Comparison of ENCODE assay signal across 1 cellular context in genomic region chr20:64160118-64160517, GRCh38.
TF ChIP-seq lines count a peak whose summit lies in the region.

No MANE protein-coding gene starts in this region.

TF ChIP-seq in H1, 55 proteins besides CTCF, POLR2A, EP300 and RAD21 (continued from another document):
- TF ChIP-seq ATF3 (IDR thresholded peaks at IDR 0.05; ENCODE audit: insufficient read depth, low read depth, low read length) (no peak), FOSL1 (IDR thresholded peaks at IDR 0.05; ENCODE audit: insufficient read depth, low read depth, low read length) (no peak), SAP30 (IDR thresholded peaks at IDR 0.05; ENCODE audit: insufficient read depth, insufficient replicate concordance, low read length) (no peak), KDM4A (IDR thresholded peaks at IDR 0.05; ENCODE audit: low read depth, low read length, severe bottlenecking) (no peak), CTBP2 (IDR thresholded peaks at IDR 0.05; ENCODE audit: borderline replicate concordance, insufficient read depth, insufficient read length, low read length) (no peak), CBX5 (IDR thresholded peaks at IDR 0.05; ENCODE audit: low read depth, low read length) (no peak), SP2 (IDR thresholded peaks at IDR 0.05; ENCODE audit: low read length) (no peak), SIX5 (IDR thresholded peaks at IDR 0.05; ENCODE audit: low read depth, low read length) (no peak), BACH1 (IDR thresholded peaks at IDR 0.05; ENCODE audit: low read length) (no peak), CREB1 (IDR thresholded peaks at IDR 0.05) (no peak), TCF12 (IDR thresholded peaks at IDR 0.05; ENCODE audit: low read depth, low read length) (no peak), TAF1 (IDR thresholded peaks at IDR 0.05; ENCODE audit: low read depth, low read length) (no peak), RBBP5 (IDR thresholded peaks at IDR 0.05; ENCODE audit: borderline replicate concordance, low read depth, low read length) (no peak), CHD1 (IDR thresholded peaks at IDR 0.05; ENCODE audit: low read depth, low read length) (no peak), KDM1A (IDR thresholded peaks at IDR 0.05; ENCODE audit: borderline replicate concordance, low read length) (no peak), MAX (IDR thresholded peaks at IDR 0.05) (no peak), USF2 (IDR thresholded peaks at IDR 0.05; ENCODE audit: low read length) (no peak), TEAD4 (IDR thresholded peaks at IDR 0.05; ENCODE audit: low read depth, low read length) (no peak)
